ENCODE assay signal across 8 cellular contexts in the genomic region with DNA sequence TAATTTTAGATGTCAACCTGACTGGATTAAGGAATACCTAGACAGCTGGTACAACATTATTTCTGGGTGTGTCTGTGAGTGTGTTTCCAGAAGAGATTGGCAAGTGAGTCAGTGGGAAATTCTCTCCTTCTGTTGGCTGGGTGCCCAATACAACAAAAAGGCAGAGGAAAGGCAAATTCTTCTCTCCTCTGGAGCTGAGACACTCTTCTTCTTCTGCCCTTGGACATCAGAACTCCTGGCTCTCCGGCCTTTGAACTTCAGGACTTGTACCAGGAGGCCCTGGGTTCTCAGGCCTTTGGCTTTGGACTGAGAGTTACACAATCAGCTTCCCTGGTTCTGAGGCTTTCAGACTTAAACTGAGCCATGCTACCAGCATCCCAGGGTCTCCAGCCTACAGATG.
DNase-seq lines count a peak whose midpoint lies in the region; TF ChIP-seq lines count a peak whose summit lies in the region.
"Had no signal": no experiment of that assay in that cellular context is flagged by ENCODE, and none has a peak within 500 bp of the region (broad histone marks: within the 10 kb centered on the region; RNA-seq: fewer than 3 reads in every experiment).

No MANE protein-coding gene starts in this region.

- no peak overlapping the region for H3K4me3 ChIP-seq in tibial artery

- H3K36me3 ChIP-seq in tibial artery, result peaks cover 9 to 29% (median 16%) of the 10 kb centered on the region in 3 donors

- DNase-seq in AG08395 (ENCODE audit: low spot score) (peak; percentile 31), NCI-H226 (peak; percentile 82), fibroblast of gingiva (ENCODE audit: low read depth) (peak; percentile 39), tibial artery (no peak), RPMI8226 (no peak)
- DNase-seq in stimulated activated CD4-positive, alpha-beta T cell treated with anti-CD3 and anti-CD28 coated beads, Interleukin-2, amount 100 ng/mL, for 24 hours, result no peak
- DNase-seq: effector memory CD4-positive, alpha-beta T cell; naive B cell had no signal

- H3K27me3 ChIP-seq in tibial artery, result no peaks in the 10 kb centered on the region

- peaks cover 0 to 8% (median 5%) of the 10 kb centered on the region in 4 donors for H3K4me1 ChIP-seq in tibial artery

- no peak overlapping the region for H3K27ac ChIP-seq in tibial artery

- no peak for TF ChIP-seq CTCF in tibial artery (IDR thresholded peaks at IDR 0.05)

- intact Hi-C loops in tibial artery (cut with DNase I; ENCODE audit: low total_unique reads), result no loop called here

- H3K9me3 ChIP-seq in tibial artery, result no peaks in the 10 kb centered on the region

Comparison
In these comparisons a context has a peak if more than half of its experiments do, and no peak if none do; other contexts are left out.
1. DNase-seq: peak in AG08395 (single experiment), NCI-H226 (single experiment) and fibroblast of gingiva (single experiment); none in tibial artery (0 of 2), stimulated activated CD4-positive, alpha-beta T cell treated with anti-CD3 and anti-CD28 coated beads, Interleukin-2, amount 100 ng/mL, for 24 hours (0 of 2) and RPMI8226 (single experiment).